ENCODE assay signal across 14 cellular contexts in the genomic region with DNA sequence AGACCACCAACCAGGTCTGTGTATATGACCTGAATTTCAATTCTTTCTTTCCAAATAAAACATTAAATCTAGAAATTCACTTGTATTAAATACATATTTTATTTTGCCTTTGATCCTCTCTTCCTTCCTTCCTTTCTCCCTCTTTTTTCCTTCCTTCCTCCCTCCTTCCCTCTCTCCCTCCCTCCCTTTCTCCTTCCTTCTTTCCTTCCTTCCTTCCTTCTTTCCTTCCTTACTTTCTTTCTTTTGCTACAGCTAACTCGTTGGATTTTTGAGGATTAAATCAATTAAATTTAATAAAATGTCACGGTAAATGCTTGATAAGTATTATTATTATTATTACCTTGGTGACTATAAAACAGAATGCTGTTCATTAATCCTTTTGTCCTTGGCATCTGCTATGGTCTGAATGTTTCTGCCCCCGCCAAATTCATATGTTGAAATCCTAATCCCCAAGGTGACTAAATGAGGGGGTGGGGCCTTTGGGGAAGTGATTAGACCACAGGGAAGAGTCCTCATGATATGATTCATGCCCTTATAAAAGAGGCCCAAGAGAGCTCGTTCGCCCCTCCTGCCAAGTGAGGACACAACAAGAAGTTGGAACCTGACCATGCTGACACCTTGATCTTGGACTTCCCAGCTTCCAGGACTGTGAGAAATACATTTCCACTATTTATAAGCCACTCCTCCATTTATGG.
DNase-seq lines count a peak whose midpoint lies in the region; ATAC-seq lines count a peak whose summit lies in the region.
"Had no signal": no experiment of that assay in that cellular context is flagged by ENCODE, and none has a peak within 500 bp of the region (broad histone marks: within the 10 kb centered on the region; RNA-seq: fewer than 3 reads in every experiment).

No MANE protein-coding gene starts in this region.

- peak; percentile 34 for DNase-seq in NCI-H748 (lab: John Stamatoyannopoulos, UW; ENCODE audit: unreplicated experiment)
- no peak for DNase-seq in NCI-H748 treated with DMSO at 0.1 percent for 48 hours (lab: John Stamatoyannopoulos, UW)
- peak; percentile 86 for DNase-seq in NCI-H524 treated with DMSO at 0.1 percent for 48 hours (lab: John Stamatoyannopoulos, UW)
- DNase-seq in skeletal muscle cell (ENCODE audit: low read depth) = peak; percentile 89
- no peak for DNase-seq in activated naive CD4-positive, alpha-beta T cell treated with anti-CD3 and anti-CD28 coated beads, Interleukin-2, amount 50 U/mL, for 72 hours (ENCODE audit: low spot score in 2 of 2)
- no peak for DNase-seq in NCI-H526 (lab: John Stamatoyannopoulos, UW)
- DNase-seq in T-helper 1 cell = no peak
- DNase-seq: activated CD4-positive, alpha-beta T cell treated with anti-CD3 and anti-CD28 coated beads for 48 hours; activated effector memory CD4-positive, alpha-beta T cell treated with anti-CD3 and anti-CD28 coated beads, Interleukin-2, amount 50 U/mL, for 16 hours; heart right ventricle had no signal

- no peak overlapping the region for H3K27ac Mint-ChIP-seq in activated naive CD4-positive, alpha-beta T cell treated with anti-CD3 and anti-CD28 coated beads, Interleukin-2, amount 50 U/mL, for 72 hours

- H3K9me3 Mint-ChIP-seq in activated naive CD4-positive, alpha-beta T cell treated with anti-CD3 and anti-CD28 coated beads, Interleukin-2, amount 50 U/mL, for 72 hours = peaks cover under 1 to 8% of the 10 kb centered on the region in 2 donors

- no peak overlapping the region for H3K4me3 ChIP-seq in skeletal muscle cell (ENCODE audit: low read depth, low read length)
- H3K4me3 ChIP-seq: A549, heart right ventricle, SK-N-MC had no signal

- peaks cover 0 to 4% of the 10 kb centered on the region in 2 donors for H3K36me3 Mint-ChIP-seq in activated naive CD4-positive, alpha-beta T cell treated with anti-CD3 and anti-CD28 coated beads, Interleukin-2, amount 50 U/mL, for 72 hours

- peak; percentile 54 for ATAC-seq in esophagus mucosa
- ATAC-seq in activated naive CD4-positive, alpha-beta T cell treated with anti-CD3 and anti-CD28 coated beads, Interleukin-2, amount 50 U/mL, for 72 hours = no peak
- ATAC-seq: A549, HepG2 had no signal

Comparison
In these comparisons a context has a peak if more than half of its experiments do, and no peak if none do; other contexts are left out.
1. DNase-seq: peak in NCI-H748 (single experiment), NCI-H524 treated with DMSO at 0.1 percent for 48 hours (single experiment) and skeletal muscle cell (single experiment); none in NCI-H748 treated with DMSO at 0.1 percent for 48 hours (single experiment), activated naive CD4-positive, alpha-beta T cell treated with anti-CD3 and anti-CD28 coated beads, Interleukin-2, amount 50 U/mL, for 72 hours (0 of 2), NCI-H526 (0 of 2) and T-helper 1 cell (0 of 5).